In genomic region chr2:67650292-67651133, GRCh38 we compare ENCODE assay signal across 8 cellular contexts.
DNase-seq lines count a peak whose midpoint lies in the region; ATAC-seq, FAIRE-seq and TF ChIP-seq lines count a peak whose summit lies in the region.

No MANE protein-coding gene starts in this region.

- no peak for TF ChIP-seq POLR2A in esophagus squamous epithelium (IDR thresholded peaks at IDR 0.05)

- H3K4me3 ChIP-seq in esophagus squamous epithelium (no peak overlapping the region), muscle layer of colon (ENCODE audit: low read depth in 1 of 2, low read length in 2 of 2) (no peak overlapping the region)

- peaks cover 0 to 31% (median 14%) of the 10 kb centered on the region in 3 donors for H3K4me1 ChIP-seq in esophagus squamous epithelium
- peaks cover 27% of the 10 kb centered on the region for H3K4me1 ChIP-seq in muscle layer of colon (ENCODE audit: insufficient read depth, low read length)

- H3K9me3 ChIP-seq in esophagus squamous epithelium (peaks cover 0 to 8% (median 0%) of the 10 kb centered on the region in 3 donors), muscle layer of colon (ENCODE audit: low read length) (no peaks in the 10 kb centered on the region)

- no peak for DNase-seq in D721Med (ENCODE audit: insufficient read length, low spot score)
- peak; percentile 90 for DNase-seq in SHP77 treated with DMSO at 0.1 percent for 48 hours (lab: John Stamatoyannopoulos, UW)
- DNase-seq in esophagus squamous epithelium (lab: John Stamatoyannopoulos, UW), result no peak

- intact Hi-C loops in esophagus squamous epithelium (cut with DNase I), result no loop called here

- no peak overlapping the region for H3K9ac ChIP-seq in muscle layer of colon (ENCODE audit: low read length)

- peak; percentile 52 for ATAC-seq in HG02981 (IDR thresholded peaks at IDR 0.05; ENCODE audit: unreplicated experiment)
- ATAC-seq in HG02870 (IDR thresholded peaks at IDR 0.05; ENCODE audit: unreplicated experiment), result no peak
- no peak for ATAC-seq in HG02798 (IDR thresholded peaks at IDR 0.05; ENCODE audit: poor library complexity, unreplicated experiment)
- no peak for ATAC-seq in GM19324 (IDR thresholded peaks at IDR 0.05; ENCODE audit: low FRiP score, unreplicated experiment)

- TF ChIP-seq CTCF in D721Med (IDR thresholded peaks at IDR 0.05; ENCODE audit: insufficient read depth, missing control alignments) (peak; percentile 39), esophagus squamous epithelium (IDR thresholded peaks at IDR 0.05) (peak in 5 of 6 experiments; percentile 28 to 63 (median 54))

- H3K27me3 ChIP-seq in esophagus squamous epithelium (no peaks in the 10 kb centered on the region), muscle layer of colon (ENCODE audit: control insufficient read depth in 1 of 2, insufficient read depth in 2 of 2, low read length in 2 of 2) (no peaks in the 10 kb centered on the region)

- 26 to 27% methylated on average over 6 to 7 of the region's 8 CpGs for WGBS in esophagus squamous epithelium, 2 donors

- no peaks in the 10 kb centered on the region for H3K36me3 ChIP-seq in esophagus squamous epithelium
- no peaks in the 10 kb centered on the region for H3K36me3 ChIP-seq in muscle layer of colon (ENCODE audit: insufficient read depth, low read length)

- FAIRE-seq in D721Med (lab: Jason Lieb, UNC), result no peak

- H3K27ac ChIP-seq in esophagus squamous epithelium (peak overlapping the region; percentile 39 to 81 (median 68)), muscle layer of colon (ENCODE audit: low read depth, low read length) (peak overlapping the region; percentile 86)
